ENCODE assay signal across 1 cellular context in genomic region chr12:124680863-124681778, GRCh38.
TF ChIP-seq lines count a peak whose summit lies in the region.

No MANE protein-coding gene starts in this region.

TF ChIP-seq in GM12878, 131 proteins besides CTCF, POLR2A, EP300 and RAD21 (continued from another document):
- TF ChIP-seq, protein P1, sequence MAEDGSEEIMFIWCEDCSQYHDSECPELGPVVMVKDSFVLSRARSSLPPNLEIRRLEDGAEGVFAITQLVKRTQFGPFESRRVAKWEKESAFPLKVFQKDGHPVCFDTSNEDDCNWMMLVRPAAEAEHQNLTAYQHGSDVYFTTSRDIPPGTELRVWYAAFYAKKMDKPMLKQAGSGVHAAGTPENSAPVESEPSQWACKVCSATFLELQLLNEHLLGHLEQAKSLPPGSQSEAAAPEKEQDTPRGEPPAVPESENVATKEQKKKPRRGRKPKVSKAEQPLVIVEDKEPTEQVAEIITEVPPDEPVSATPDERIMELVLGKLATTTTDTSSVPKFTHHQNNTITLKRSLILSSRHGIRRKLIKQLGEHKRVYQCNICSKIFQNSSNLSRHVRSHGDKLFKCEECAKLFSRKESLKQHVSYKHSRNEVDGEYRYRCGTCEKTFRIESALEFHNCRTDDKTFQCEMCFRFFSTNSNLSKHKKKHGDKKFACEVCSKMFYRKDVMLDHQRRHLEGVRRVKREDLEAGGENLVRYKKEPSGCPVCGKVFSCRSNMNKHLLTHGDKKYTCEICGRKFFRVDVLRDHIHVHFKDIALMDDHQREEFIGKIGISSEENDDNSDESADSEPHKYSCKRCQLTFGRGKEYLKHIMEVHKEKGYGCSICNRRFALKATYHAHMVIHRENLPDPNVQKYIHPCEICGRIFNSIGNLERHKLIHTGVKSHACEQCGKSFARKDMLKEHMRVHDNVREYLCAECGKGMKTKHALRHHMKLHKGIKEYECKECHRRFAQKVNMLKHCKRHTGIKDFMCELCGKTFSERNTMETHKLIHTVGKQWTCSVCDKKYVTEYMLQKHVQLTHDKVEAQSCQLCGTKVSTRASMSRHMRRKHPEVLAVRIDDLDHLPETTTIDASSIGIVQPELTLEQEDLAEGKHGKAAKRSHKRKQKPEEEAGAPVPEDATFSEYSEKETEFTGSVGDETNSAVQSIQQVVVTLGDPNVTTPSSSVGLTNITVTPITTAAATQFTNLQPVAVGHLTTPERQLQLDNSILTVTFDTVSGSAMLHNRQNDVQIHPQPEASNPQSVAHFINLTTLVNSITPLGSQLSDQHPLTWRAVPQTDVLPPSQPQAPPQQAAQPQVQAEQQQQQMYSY (CRISPR knock-in tag; IDR thresholded peaks at IDR 0.05): no peak
